In the genomic region with DNA sequence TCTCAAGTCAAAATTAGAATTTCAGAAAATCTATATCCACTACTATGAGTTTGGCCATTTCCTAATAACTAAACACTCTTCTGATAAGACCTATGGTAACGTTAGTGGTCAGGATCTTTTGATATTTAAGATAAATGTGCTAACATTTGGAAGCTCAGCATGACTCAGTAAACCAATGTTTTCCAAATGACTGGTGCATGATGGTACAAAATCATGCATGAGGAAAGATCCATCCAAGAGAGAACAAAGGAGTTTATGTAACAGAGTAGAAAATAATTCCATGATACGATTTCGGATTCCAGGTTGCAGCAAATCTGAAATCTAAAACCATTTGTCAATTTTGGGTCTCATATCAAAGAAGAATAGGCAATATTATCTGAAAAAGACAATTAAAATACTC, we compare ENCODE assay signal across 15 cellular contexts.
DNase-seq lines count a peak whose midpoint lies in the region; ATAC-seq, FAIRE-seq and TF ChIP-seq lines count a peak whose summit lies in the region.
"Had no signal": no experiment of that assay in that cellular context is flagged by ENCODE, and none has a peak within 500 bp of the region (broad histone marks: within the 10 kb centered on the region; RNA-seq: fewer than 3 reads in every experiment).

No MANE protein-coding gene starts in this region.

- intact Hi-C loops in breast epithelium (cut with DNase I; ENCODE audit: low total_unique reads), result no loop called here
- intact Hi-C loops in vagina (cut with DNase I), result loop anchor here (5.0 kb wide), 1 partner anchor 293 kb away; no protein-coding TSS in a partner anchor

- H3K4me1 ChIP-seq in breast epithelium, result no peaks in the 10 kb centered on the region
- H3K4me1 ChIP-seq in vagina, result no peaks in the 10 kb centered on the region
- H3K4me1 ChIP-seq: SJSA1 had no signal

- TF ChIP-seq CTCF in bronchial epithelial cell (IDR thresholded peaks at IDR 0.05; ENCODE audit: insufficient read depth, low read length, severe bottlenecking), result no peak
- TF ChIP-seq CTCF in breast epithelium (IDR thresholded peaks at IDR 0.05), result no peak
- no peak for TF ChIP-seq CTCF in vagina (IDR thresholded peaks at IDR 0.05)

- no peak for ATAC-seq in HG02840 (IDR thresholded peaks at IDR 0.05; ENCODE audit: low FRiP score, unreplicated experiment)
- ATAC-seq in stimulated activated naive CD8-positive, alpha-beta T cell treated with anti-CD3 and anti-CD28 coated beads, Interleukin-15, Interleukin-2, amounts not matched to agents 100 U/mL and 50 U/mL, for 24 hours, result no peak

- no peak for TF ChIP-seq POLR2A in breast epithelium (IDR thresholded peaks at IDR 0.05)
- no peak for TF ChIP-seq POLR2A in vagina (IDR thresholded peaks at IDR 0.05)

- H3K9me3 ChIP-seq in breast epithelium (no peaks in the 10 kb centered on the region), vagina (no peaks in the 10 kb centered on the region)
- H3K9me3 ChIP-seq: BLaER1 treated with 17β-estradiol and CSF1 and Interleukin-3, amounts not matched to agents 10 nM and 100 nM; SJSA1 had no signal

- FAIRE-seq in bronchial epithelial cell (lab: Jason Lieb, UNC), result no peak
- FAIRE-seq: GM12878 had no signal

- peak; percentile 48 for DNase-seq in Daoy (ENCODE audit: low read depth)
- peak; percentile 28 for DNase-seq in LHCN-M2 (ENCODE audit: low read depth)
- peak; percentile 7 for DNase-seq in bronchial epithelial cell (ENCODE audit: low read depth)
- DNase-seq in globus pallidus (ENCODE audit: low spot score), result peak; percentile 19
- no peak for DNase-seq in breast epithelium (ENCODE audit: low spot score in 2 of 2)
- DNase-seq in vagina (ENCODE audit: extremely low spot score in 2 of 2), result no peak
- DNase-seq in stimulated activated naive CD8-positive, alpha-beta T cell treated with anti-CD3 and anti-CD28 coated beads, Interleukin-15, Interleukin-2, amounts not matched to agents 100 U/mL and 50 U/mL, for 24 hours, result no peak
- DNase-seq: GOT3, NCI-H226, NCI-H524 treated with DMSO at 0.1 percent for 48 hours had no signal

- H3K27ac ChIP-seq in breast epithelium (no peak overlapping the region), vagina (no peak overlapping the region)
- H3K27ac ChIP-seq: BLaER1 treated with 17β-estradiol and CSF1 and Interleukin-3, amounts not matched to agents 10 nM and 100 nM; PC-9; SJSA1 had no signal

- H3K36me3 ChIP-seq in bronchial epithelial cell (ENCODE audit: control insufficient read depth, insufficient read depth, low read length) (no peaks in the 10 kb centered on the region), breast epithelium (no peaks in the 10 kb centered on the region), vagina (no peaks in the 10 kb centered on the region)
- H3K36me3 ChIP-seq: BLaER1 treated with 17β-estradiol and CSF1 and Interleukin-3, amounts not matched to agents 10 nM and 100 nM; SJSA1 had no signal

- H3K27me3 ChIP-seq in bronchial epithelial cell (ENCODE audit: control insufficient read depth, insufficient read depth, low read length) (no peaks in the 10 kb centered on the region), breast epithelium (peaks cover 0 to 40% of the 10 kb centered on the region in 2 donors), vagina (no peaks in the 10 kb centered on the region)

- H3K4me3 ChIP-seq in bronchial epithelial cell (ENCODE audit: low read depth, low read length) (no peak overlapping the region), breast epithelium (no peak overlapping the region), vagina (no peak overlapping the region)
- H3K4me3 ChIP-seq: BLaER1 treated with 17β-estradiol and CSF1 and Interleukin-3, amounts not matched to agents 10 nM and 100 nM; GM12878; PC-9; SJSA1 had no signal

Comparison
In these comparisons a context has a peak if more than half of its experiments do, and no peak if none do; other contexts are left out.
1. DNase-seq: peak in Daoy (single experiment), LHCN-M2 (single experiment), bronchial epithelial cell (single experiment) and globus pallidus (single experiment); none in breast epithelium (0 of 2), vagina (0 of 2) and stimulated activated naive CD8-positive, alpha-beta T cell treated with anti-CD3 and anti-CD28 coated beads, Interleukin-15, Interleukin-2, amounts not matched to agents 100 U/mL and 50 U/mL, for 24 hours (single experiment).